22 cellular contexts compared by ENCODE assay signal in genomic region chr17:80443916-80444708, GRCh38. TPM values are rescaled to one million over a fixed set of nuclear protein-coding genes. Genes with fewer than 3 reads are reported as not detected.
DNase-seq lines count a peak whose midpoint lies in the region; ATAC-seq, FAIRE-seq and TF ChIP-seq lines count a peak whose summit lies in the region.
"Had no signal": no experiment of that assay in that cellular context is flagged by ENCODE, and none has a peak within 500 bp of the region (broad histone marks: within the 10 kb centered on the region; RNA-seq: fewer than 3 reads in every experiment).

No MANE protein-coding gene starts in this region.

- H4K91ac ChIP-seq in H1 (replicated peaks; ENCODE audit: insufficient read length, low read length): no peak overlapping the region

- H3K9ac ChIP-seq in H1 (replicated peaks in 1 of 4; ENCODE audit: extremely low read depth in 1 of 4, low read depth in 3 of 4, low read length in 3 of 4): no peak overlapping the region
- H3K9ac ChIP-seq: parathyroid adenoma had no signal

- no peaks in the 10 kb centered on the region for H3K9me2 ChIP-seq in GM23338 (ENCODE audit: insufficient read depth)

- H3K36me3 ChIP-seq in A673 (ENCODE audit: insufficient read depth, low read length, poor library complexity, severe bottlenecking) (no peaks in the 10 kb centered on the region), GM23338 (ENCODE audit: insufficient read depth) (no peaks in the 10 kb centered on the region), H1 (ENCODE audit: control insufficient read depth in 2 of 4, insufficient read depth in 4 of 4, low read length in 3 of 4) (no peaks in the 10 kb centered on the region), right lobe of liver (no peaks in the 10 kb centered on the region)

- H2AK5ac ChIP-seq in H1 (ENCODE audit: low read depth, low read length): no peak overlapping the region

- H3K9me3 Mint-ChIP-seq in GM23338: no peaks in the 10 kb centered on the region
- H3K9me3 Mint-ChIP-seq: activated naive CD8-positive, alpha-beta T cell treated with anti-CD3 and anti-CD28 coated beads for 36 hours; CD8-positive, alpha-beta T cell; naive B cell; stimulated activated naive CD8-positive, alpha-beta T cell treated with anti-CD3 and anti-CD28 coated beads, Interleukin-15, Interleukin-2, amounts not matched to agents 100 ng/mL and 50 ng/mL, for 24 hours; T-helper 1 cell treated with Interleukin-12 subunit alpha and Interleukin-12 subunit beta and Interleukin-4 antibody, amounts not matched to agents 30 μg/mL and 1 μg/mL, for 36 hours had no signal

- H3K4me1 Mint-ChIP-seq in GM23338: peaks cover 4% of the 10 kb centered on the region; the same call in 1 of the 3 replicates
- H3K4me1 Mint-ChIP-seq: activated naive CD8-positive, alpha-beta T cell treated with anti-CD3 and anti-CD28 coated beads for 36 hours had no signal

- H3K4me3 Mint-ChIP-seq in GM23338: 0 out of 3 replicates have a peak overlapping the region, but pooled peaks have one; percentile 26
- H3K4me3 Mint-ChIP-seq: activated naive CD8-positive, alpha-beta T cell treated with anti-CD3 and anti-CD28 coated beads for 36 hours; CD8-positive, alpha-beta T cell; naive B cell; stimulated activated naive CD8-positive, alpha-beta T cell treated with anti-CD3 and anti-CD28 coated beads, Interleukin-15, Interleukin-2, amounts not matched to agents 100 ng/mL and 50 ng/mL, for 24 hours; T-helper 1 cell treated with Interleukin-12 subunit alpha and Interleukin-12 subunit beta and Interleukin-4 antibody, amounts not matched to agents 30 μg/mL and 1 μg/mL, for 36 hours had no signal

- no peak overlapping the region for H2BK20ac ChIP-seq in H1 (ENCODE audit: low read length)

- no peaks in the 10 kb centered on the region for H3K36me3 Mint-ChIP-seq in GM23338 (ENCODE audit: low read depth)
- H3K36me3 Mint-ChIP-seq: activated naive CD8-positive, alpha-beta T cell treated with anti-CD3 and anti-CD28 coated beads for 36 hours; CD8-positive, alpha-beta T cell had no signal

- no peak overlapping the region for H3K4ac ChIP-seq in H1 (replicated peaks; ENCODE audit: insufficient read length, low read depth, low read length)

- H4K20me1 ChIP-seq in GM23338 (replicated peaks; ENCODE audit: insufficient read depth) (no peaks in the 10 kb centered on the region; the same call in none of the 2 replicates), H1 (replicated peaks in 1 of 2; ENCODE audit: control insufficient read depth in 1 of 2, insufficient read depth in 2 of 2, low read length in 2 of 2) (no peaks in the 10 kb centered on the region)

- peak; percentile 43 for DNase-seq in A673 (ENCODE audit: low spot score)
- DNase-seq in GM23338 (ENCODE audit: low spot score): peak; percentile 57
- DNase-seq in NCI-H345 (lab: John Stamatoyannopoulos, UW): peak; percentile 63
- DNase-seq in H1 (ENCODE audit: low read depth in 1 of 2, low spot score in 2 of 2): peak in 1 of 2 experiments; percentile 59
- DNase-seq in right lobe of liver: no peak
- DNase-seq in RWPE1 (ENCODE audit: low spot score): no peak
- no peak for DNase-seq in inferior parietal cortex (ENCODE audit: extremely low spot score)
- DNase-seq: activated CD8-positive, alpha-beta memory T cell treated with anti-CD3 and anti-CD28 coated beads for 24 hours; activated naive CD8-positive, alpha-beta T cell treated with anti-CD3 and anti-CD28 coated beads for 36 hours; activated T-cell treated with anti-CD3 and anti-CD28 coated beads, Interleukin-2, amount 50 U/mL, for 48 hours; CD8-positive, alpha-beta T cell; DMS79 treated with DMSO at 0.1 percent for 48 hours; kidney; MM.1S; naive B cell; SHP77; trophoblast cell had no signal

- TF ChIP-seq POLR2A in H1 (IDR thresholded peaks at IDR 0.05; ENCODE audit: control extremely low read depth in 1 of 2, low read depth in 2 of 2, low read length in 2 of 2) (no peak), right lobe of liver (IDR thresholded peaks at IDR 0.05) (no peak)

- BruUV-seq in A673 (replicated peaks; lab: Mats Ljungman, UMichigan): no TSS peak

- H4K5ac ChIP-seq in H1 (ENCODE audit: insufficient read length, low read depth, low read length): no peak overlapping the region

- CTCF ChIA-PET in A673 (lab: Charles Lee): no interaction called here
- CTCF ChIA-PET in H1 (lab: Charles Lee; ENCODE audit: partially characterized antibody): interaction anchor here (1.0 kb wide), 1 partner anchor 658 kb away, joined by 3 read pairs; no protein-coding TSS in a partner anchor
- CTCF ChIA-PET in RWPE1 (lab: Yijun Ruan, JAX): no interaction called here

- TF ChIP-seq EP300 in H1 (IDR thresholded peaks at IDR 0.05; ENCODE audit: borderline replicate concordance in 1 of 2, low read depth in 2 of 2, low read length in 2 of 2): no peak

- no peak overlapping the region for H2BK12ac ChIP-seq in H1 (ENCODE audit: low read depth, low read length)

- no peak overlapping the region for H3K23ac ChIP-seq in H1 (ENCODE audit: insufficient read length)

- WGBS in H1 (ENCODE audit: extremely low coverage in 1 of 2, insufficient coverage in 1 of 2, insufficient read length in 1 of 2, insufficient replicate concordance in 2 of 2, low coverage in 1 of 2, low lambda C conversion rate in 2 of 2, missing lambda C conversion rate in 1 of 2), 2 experiments: 19% methylated on average over 29 of the region's 34 CpGs; no CpG with 5 or more reads in 1 of the 2 experiments
- 44% methylated on average over 7 of the region's 34 CpGs for WGBS in right lobe of liver (ENCODE audit: insufficient coverage, low coverage, low lambda C conversion rate, missing lambda C conversion rate)

- no peak overlapping the region for H4K8ac ChIP-seq in H1 (ENCODE audit: extremely low read depth, insufficient read depth, low read length)

- H3K27me3 Mint-ChIP-seq in GM23338 (ENCODE audit: insufficient read depth, low read depth, poor library complexity): peaks cover 11% of the 10 kb centered on the region
- H3K27me3 Mint-ChIP-seq: stimulated activated naive CD8-positive, alpha-beta T cell treated with anti-CD3 and anti-CD28 coated beads, Interleukin-15, Interleukin-2, amounts not matched to agents 100 ng/mL and 50 ng/mL, for 24 hours had no signal

- FAIRE-seq in H1 (lab: Jason Lieb, UNC): no peak
- FAIRE-seq: kidney had no signal

- POLR2A ChIA-PET in A673 (lab: Charles Lee; ENCODE audit: low non-redundant PET): interaction anchor here (0.6 kb wide), 1 partner anchor 672 kb away, joined by 6 read pairs; no protein-coding TSS in a partner anchor
- POLR2A ChIA-PET in H1 (lab: Charles Lee; ENCODE audit: partially characterized antibody): interaction anchor here (0.9 to 5.8 kb wide), 3 partner anchors 10 to 58 kb away, joined by 3 to 35 read pairs (median 3); no protein-coding TSS in a partner anchor
- POLR2A ChIA-PET in RWPE1 (lab: Yijun Ruan, JAX; ENCODE audit: low non-redundant PET): no interaction called here

- no peak overlapping the region for H2AFZ ChIP-seq in GM23338
- H2AFZ ChIP-seq in H1 (ENCODE audit: low read length): no peak overlapping the region
- H2AFZ ChIP-seq: parathyroid adenoma had no signal

- no peak overlapping the region for H3K56ac ChIP-seq in H1 (replicated peaks; ENCODE audit: insufficient read length, low read depth, low read length)

- H3K4me1 ChIP-seq in A673 (ENCODE audit: insufficient read depth, low read length, poor library complexity, severe bottlenecking): peaks cover 6% of the 10 kb centered on the region
- no peaks in the 10 kb centered on the region; the same call in 1 of the 2 replicates for H3K4me1 ChIP-seq in GM23338 (ENCODE audit: insufficient read depth)
- peaks cover 3 to 11% (median 8%) of the 10 kb centered on the region in 4 experiments; a peak in 6 of 7 replicates for H3K4me1 ChIP-seq in H1 (replicated peaks in 1 of 4; ENCODE audit: control insufficient read depth in 3 of 4, insufficient read depth in 4 of 4, low read length in 3 of 4)
- no peaks in the 10 kb centered on the region for H3K4me1 ChIP-seq in right lobe of liver
- H3K4me1 ChIP-seq: parathyroid adenoma had no signal

- H3K14ac ChIP-seq in H1 (ENCODE audit: insufficient read length): no peak overlapping the region

- ATAC-seq in GM23338 (peak; percentile 33), GM19452 (IDR thresholded peaks at IDR 0.05; ENCODE audit: unreplicated experiment) (no peak), right lobe of liver (no peak)
- ATAC-seq: CD8-positive, alpha-beta T cell had no signal

- H3K9me3 ChIP-seq in A673 (ENCODE audit: low read depth, low read length, poor library complexity, severe bottlenecking) (no peaks in the 10 kb centered on the region), H1 (ENCODE audit: insufficient read depth in 2 of 2, low read depth in 1 of 2, low read length in 1 of 2) (no peaks in the 10 kb centered on the region), right lobe of liver (no peaks in the 10 kb centered on the region)

- H3K27ac ChIP-seq in A673 (ENCODE audit: low read depth, low read length, poor library complexity, severe bottlenecking) (no peak overlapping the region), GM23338 (ENCODE audit: low read depth) (no peak overlapping the region), H1 (ENCODE audit: low read depth, low read length) (no peak overlapping the region), right lobe of liver (no peak overlapping the region), RWPE1 (no peak overlapping the region)
- H3K27ac ChIP-seq: coronary artery, parathyroid adenoma had no signal

- H3F3A ChIP-seq in GM23338 (replicated peaks; ENCODE audit: low read depth): 0 out of 2 replicates have a peak, but pooled peaks cover 3% of the 10 kb centered on the region

- H3K79me2 ChIP-seq in GM23338 (replicated peaks; ENCODE audit: insufficient read depth): no peaks in the 10 kb centered on the region
- no peaks in the 10 kb centered on the region for H3K79me2 ChIP-seq in H1 (ENCODE audit: control insufficient read depth in 1 of 2, insufficient read depth in 2 of 2, low read length in 2 of 2)

- no peak overlapping the region; the same call in 1 of the 2 replicates for H3K18ac ChIP-seq in H1 (ENCODE audit: extremely low read depth, low read length)

- H3K27ac Mint-ChIP-seq in GM23338: no peak overlapping the region
- H3K27ac Mint-ChIP-seq: activated naive CD8-positive, alpha-beta T cell treated with anti-CD3 and anti-CD28 coated beads for 36 hours; CD8-positive, alpha-beta T cell; naive B cell; stimulated activated naive CD8-positive, alpha-beta T cell treated with anti-CD3 and anti-CD28 coated beads, Interleukin-15, Interleukin-2, amounts not matched to agents 100 ng/mL and 50 ng/mL, for 24 hours; T-helper 1 cell treated with Interleukin-12 subunit alpha and Interleukin-12 subunit beta and Interleukin-4 antibody, amounts not matched to agents 30 μg/mL and 1 μg/mL, for 36 hours had no signal

- peaks cover 7% of the 10 kb centered on the region for H3K27me3 ChIP-seq in A673 (replicated peaks; ENCODE audit: insufficient read depth, low read depth, low read length, poor library complexity)
- no peaks in the 10 kb centered on the region for H3K27me3 ChIP-seq in GM23338 (ENCODE audit: insufficient read depth)
- H3K27me3 ChIP-seq in H1 (replicated peaks in 1 of 4; ENCODE audit: control insufficient read depth in 3 of 4, extremely low read depth in 1 of 4, insufficient read depth in 3 of 4, low read length in 3 of 4): peaks cover 0 to 7% (median 0%) of the 10 kb centered on the region in 4 experiments; a peak in 3 of 7 replicates
- no peaks in the 10 kb centered on the region for H3K27me3 ChIP-seq in right lobe of liver

- no peaks in the 10 kb centered on the region for H3K79me1 ChIP-seq in H1 (ENCODE audit: low read depth, low read length)

- intact Hi-C loops in A673 (cut with micrococcal nuclease; ENCODE audit: unreplicated experiment) (no loop called here), right lobe of liver (cut with DNase I) (no loop called here)

- H3K4me2 ChIP-seq in GM23338 (peak overlapping the region; percentile 55), H1 (ENCODE audit: insufficient read depth in 1 of 2, low read depth in 2 of 2, low read length in 2 of 2) (peak overlapping the region; percentile 50 to 62; a peak in 3 of 4 replicates)

- H2BK120ac ChIP-seq in H1 (replicated peaks; ENCODE audit: low read depth, low read length): no peak overlapping the region

- no peaks in the 10 kb centered on the region for H3K23me2 ChIP-seq in H1 (ENCODE audit: low read depth, low read length)

- no peak overlapping the region for H2BK15ac ChIP-seq in H1 (ENCODE audit: low read length)

- TF ChIP-seq RAD21 in H1 (IDR thresholded peaks at IDR 0.05 in 1 of 2, conservative IDR thresholded peaks at IDR 0.05 in 1 of 2; ENCODE audit: low read depth in 2 of 2, low read length in 2 of 2): no peak

- no peak overlapping the region for H2BK5ac ChIP-seq in H1 (ENCODE audit: low read depth, low read length)

- TF ChIP-seq CTCF in A673 (conservative IDR thresholded peaks at IDR 0.05; ENCODE audit: low read depth, low read length) (no peak), GM23338 (conservative IDR thresholded peaks at IDR 0.05; ENCODE audit: low read depth in 2 of 2) (no peak), H1 (IDR thresholded peaks at IDR 0.05; ENCODE audit: control extremely low read depth in 1 of 3, insufficient read depth in 1 of 3, low read depth in 1 of 3, low read length in 3 of 3) (no peak), right lobe of liver (IDR thresholded peaks at IDR 0.05) (no peak), RWPE1 (conservative IDR thresholded peaks at IDR 0.05; ENCODE audit: low read depth) (no peak)

- H3K4me3 ChIP-seq in A673 (ENCODE audit: low read depth, low read length, poor library complexity, severe bottlenecking) (no peak overlapping the region), GM23338 (no peak overlapping the region), H1 (ENCODE audit: extremely low read depth in 1 of 4, insufficient read depth in 2 of 4, low read depth in 3 of 4, low read length in 4 of 4) (peak overlapping the region in 3 of 4 experiments; percentile 6 to 35 (median 10); a peak in 4 of 8 replicates), right lobe of liver (no peak overlapping the region)
- H3K4me3 ChIP-seq: coronary artery had no signal

RNA-seq across cellular contexts. Expression of gene ENDOV, which starts 29.1 kb away (rescaled TPM):
- 14.1 and 15.6 TPM in 2 replicates for total RNA-seq in A673 (2021)
- total RNA-seq in GM23338 (2014; rRNA removed; shearing (Covaris generic)): 10.2 and 11.5 TPM in 2 replicates
- polyA plus RNA-seq in GM23338 (2016; fragmentation: Nextera tagmentation; extraction: Ambion mirVana): 16.0 and 16.1 TPM in 2 replicates
- total RNA-seq in H1 (2021; fragmentation: NEBNext Ultra II Directional; extraction: Animal tissue kit (Norgen Biotek cat#: 25700)): 10.5 and 10.6 TPM in 2 replicates
- 13.3 and 19.4 TPM in 2 replicates for polyA plus RNA-seq in H1 (2011; rRNA removed)
- 17.2 TPM for polyA plus RNA-seq in H1 (2011; cell fraction: cytosol; rRNA removed)
- polyA plus RNA-seq in H1 (2011; cell fraction: nucleus; rRNA removed): 39.0 TPM
- 12.9 to 17.5 TPM (median 15.4 TPM) in 4 replicates for polyA plus RNA-seq in H1 (2012, experiment 1 of 2)
- 12.5 TPM for polyA plus RNA-seq in H1 (2012, experiment 2 of 2)
- polyA plus RNA-seq in H1 (2013, experiment 1 of 2): 10.3 TPM
- polyA plus RNA-seq in H1 (2013, experiment 2 of 2): 8.8 TPM
- polyA minus RNA-seq in H1 (2011; rRNA and poly(A)+ RNA removed): 9.3 and 10.1 TPM in 2 replicates
- 9.8 TPM for polyA minus RNA-seq in H1 (2011; cell fraction: cytosol; rRNA and poly(A)+ RNA removed)
- polyA minus RNA-seq in H1 (2011; cell fraction: nucleus; rRNA and poly(A)+ RNA removed): 13.9 TPM
- 10 to 100 TPM in 5 of 6 experiments, 1 to 10 TPM in 1; 6.8 to 14.1 (median 11.3) TPM for total RNA-seq in right lobe of liver

RNA-seq across cellular contexts. Expression of gene NPTX1, which starts 32.3 kb away (rescaled TPM):
- total RNA-seq in A673 (2021) (0.15 and 0.43 TPM in 2 replicates), right lobe of liver (under 1 TPM in 1 of 6 experiments, not detected in 5; 0.06 TPM)
- 20.1 and 20.5 TPM in 2 replicates for total RNA-seq in GM23338 (2014; rRNA removed; shearing (Covaris generic))
- polyA plus RNA-seq in GM23338 (2016; fragmentation: Nextera tagmentation; extraction: Ambion mirVana) (3.4 and 4.1 TPM in 2 replicates), H1 (2011; rRNA removed) (17.9 and 35.0 TPM in 2 replicates)
- total RNA-seq in H1 (2021; fragmentation: NEBNext Ultra II Directional; extraction: Animal tissue kit (Norgen Biotek cat#: 25700)): 12.0 and 14.8 TPM in 2 replicates
- 23.1 TPM for polyA plus RNA-seq in H1 (2011; cell fraction: cytosol; rRNA removed)
- 54.8 TPM for polyA plus RNA-seq in H1 (2011; cell fraction: nucleus; rRNA removed)
- 10.6 to 21.0 TPM (median 15.1 TPM) in 4 replicates for polyA plus RNA-seq in H1 (2012, experiment 1 of 2)
- polyA plus RNA-seq in H1 (2012, experiment 2 of 2): 7.3 TPM
- 3.9 TPM for polyA plus RNA-seq in H1 (2013, experiment 1 of 2)
- 3.1 TPM for polyA plus RNA-seq in H1 (2013, experiment 2 of 2)
- 12.1 and 20.6 TPM in 2 replicates for polyA minus RNA-seq in H1 (2011; rRNA and poly(A)+ RNA removed)
- polyA minus RNA-seq in H1 (2011; cell fraction: cytosol; rRNA and poly(A)+ RNA removed): 21.1 TPM
- 22.5 TPM for polyA minus RNA-seq in H1 (2011; cell fraction: nucleus; rRNA and poly(A)+ RNA removed)

Comparison
In these comparisons a context has a peak if more than half of its experiments do, and no peak if none do; other contexts are left out.
1. DNase-seq: peak in A673 (single experiment), GM23338 (single experiment) and NCI-H345 (single experiment); none in right lobe of liver (0 of 3), RWPE1 (single experiment) and inferior parietal cortex (single experiment).
2. H3K4me3 ChIP-seq: peak in H1 (3 of 4); none in A673 (single experiment), GM23338 (single experiment) and right lobe of liver (0 of 3).